ENCODE assay signal across 28 cellular contexts in genomic region chr6:98984102-98984501, GRCh38.
"Had no signal": no experiment of that assay in that cellular context is flagged by ENCODE, and none has a peak within 500 bp of the region (broad histone marks: within the 10 kb centered on the region; RNA-seq: fewer than 3 reads in every experiment).

No MANE protein-coding gene starts in this region.

- H3K9me3 ChIP-seq: ascending aorta, body of pancreas, breast epithelium, SJCRH30 had no signal

- H3K4me3 Mint-ChIP-seq: activated CD4-positive, alpha-beta T cell treated with anti-CD3 and anti-CD28 coated beads, Interleukin-2, amount 10 ng/mL, durations not matched to agents 24 days and 14 days; activated CD8-positive, alpha-beta T cell treated with anti-CD3 and anti-CD28 coated beads for 36 hours; activated naive CD4-positive, alpha-beta T cell treated with anti-CD3 and anti-CD28 coated beads, Interleukin-2, amount 50 U/mL, for 24 hours; activated naive CD8-positive, alpha-beta T cell treated with anti-CD3 and anti-CD28 coated beads, Interleukin-2, amount 10 ng/mL, durations not matched to agents 7 days and 5 days; activated T-cell treated with anti-CD3 and anti-CD28 coated beads, Interleukin-2, amount 50 U/mL, for 24 hours had no signal

- H3K9me3 Mint-ChIP-seq: activated CD4-positive, alpha-beta T cell treated with anti-CD3 and anti-CD28 coated beads, Interleukin-2, amount 10 ng/mL, durations not matched to agents 24 days and 14 days; activated CD8-positive, alpha-beta T cell treated with anti-CD3 and anti-CD28 coated beads for 36 hours; activated naive CD4-positive, alpha-beta T cell treated with anti-CD3 and anti-CD28 coated beads, Interleukin-2, amount 50 U/mL, for 24 hours; activated naive CD8-positive, alpha-beta T cell treated with anti-CD3 and anti-CD28 coated beads, Interleukin-2, amount 10 ng/mL, durations not matched to agents 7 days and 5 days; activated T-cell treated with anti-CD3 and anti-CD28 coated beads, Interleukin-2, amount 50 U/mL, for 24 hours; activated T-helper 2 cell treated with anti-CD3 and anti-CD28 coated beads, Interferon-gamma antibody, Interleukin-2, Interleukin-4, amounts not matched to agents 10 μg/mL and 5 μg/mL and 100 μg/mL, durations not matched to agents 14 hours and 24 hours and 36 hours had no signal

- H3K4me1 ChIP-seq: body of pancreas, breast epithelium, SJCRH30 had no signal

- H3K36me3 Mint-ChIP-seq: activated naive CD4-positive, alpha-beta T cell treated with anti-CD3 and anti-CD28 coated beads, Interleukin-2, amount 50 U/mL, for 24 hours; activated naive CD8-positive, alpha-beta T cell treated with anti-CD3 and anti-CD28 coated beads, Interleukin-2, amount 10 ng/mL, durations not matched to agents 7 days and 5 days had no signal

- H3K27ac Mint-ChIP-seq: activated CD4-positive, alpha-beta T cell treated with anti-CD3 and anti-CD28 coated beads, Interleukin-2, amount 10 ng/mL, durations not matched to agents 24 days and 14 days; activated CD8-positive, alpha-beta T cell treated with anti-CD3 and anti-CD28 coated beads for 36 hours; activated naive CD4-positive, alpha-beta T cell treated with anti-CD3 and anti-CD28 coated beads, Interleukin-2, amount 50 U/mL, for 24 hours; activated naive CD8-positive, alpha-beta T cell treated with anti-CD3 and anti-CD28 coated beads, Interleukin-2, amount 10 ng/mL, durations not matched to agents 7 days and 5 days; activated T-cell treated with anti-CD3 and anti-CD28 coated beads, Interleukin-2, amount 50 U/mL, for 24 hours; activated T-helper 2 cell treated with anti-CD3 and anti-CD28 coated beads, Interferon-gamma antibody, Interleukin-2, Interleukin-4, amounts not matched to agents 10 μg/mL and 5 μg/mL and 100 μg/mL, durations not matched to agents 14 hours and 24 hours and 36 hours had no signal

- ATAC-seq: activated CD8-positive, alpha-beta T cell treated with anti-CD3 and anti-CD28 coated beads for 36 hours; body of pancreas; Panc1 had no signal

- H3K36me3 ChIP-seq: ascending aorta, breast epithelium, SJCRH30 had no signal

- H3K4me3 ChIP-seq: ascending aorta, body of pancreas, breast epithelium, SJCRH30, SK-N-MC had no signal

- DNase-seq: activated CD4-positive, alpha-beta T cell treated with anti-CD3 and anti-CD28 coated beads, Interleukin-2, amount 10 ng/mL, durations not matched to agents 24 days and 14 days; activated CD4-positive, alpha-beta T cell treated with anti-CD3 and anti-CD28 coated beads, Interleukin-2, amount 50 U/mL, for 4 hours; activated CD8-positive, alpha-beta T cell treated with anti-CD3 and anti-CD28 coated beads for 36 hours; activated gamma-delta T cell; activated naive CD4-positive, alpha-beta T cell treated with Interleukin-2 at 50 U/mL for 16 hours; activated naive CD8-positive, alpha-beta T cell treated with anti-CD3 and anti-CD28 coated beads, Interleukin-2, amount 10 ng/mL, durations not matched to agents 7 days and 5 days; activated T-cell treated with anti-CD3 and anti-CD28 coated beads, Interleukin-2, amount 50 U/mL, for 24 hours; amygdala; body of pancreas; NCI-H1092 treated with DMSO at 0.1 percent for 48 hours; NCI-H1417; NCI-H146; NCI-H187; NCI-H2029 treated with DMSO at 0.1 percent for 48 hours; NCI-H2107; NCI-H2171; NCI-H510A; NCI-H526 treated with DMSO at 0.1 percent for 48 hours; NCI-H774; SHP77; SJCRH30; T1000 had no signal

- H3K4me1 Mint-ChIP-seq: activated CD4-positive, alpha-beta T cell treated with anti-CD3 and anti-CD28 coated beads, Interleukin-2, amount 10 ng/mL, durations not matched to agents 24 days and 14 days; activated naive CD4-positive, alpha-beta T cell treated with anti-CD3 and anti-CD28 coated beads, Interleukin-2, amount 50 U/mL, for 24 hours; activated naive CD8-positive, alpha-beta T cell treated with anti-CD3 and anti-CD28 coated beads, Interleukin-2, amount 10 ng/mL, durations not matched to agents 7 days and 5 days had no signal

- H3K27me3 ChIP-seq: ascending aorta, body of pancreas, breast epithelium, SJCRH30 had no signal
